Comparison of ENCODE assay signal across 19 cellular contexts in the genomic region with DNA sequence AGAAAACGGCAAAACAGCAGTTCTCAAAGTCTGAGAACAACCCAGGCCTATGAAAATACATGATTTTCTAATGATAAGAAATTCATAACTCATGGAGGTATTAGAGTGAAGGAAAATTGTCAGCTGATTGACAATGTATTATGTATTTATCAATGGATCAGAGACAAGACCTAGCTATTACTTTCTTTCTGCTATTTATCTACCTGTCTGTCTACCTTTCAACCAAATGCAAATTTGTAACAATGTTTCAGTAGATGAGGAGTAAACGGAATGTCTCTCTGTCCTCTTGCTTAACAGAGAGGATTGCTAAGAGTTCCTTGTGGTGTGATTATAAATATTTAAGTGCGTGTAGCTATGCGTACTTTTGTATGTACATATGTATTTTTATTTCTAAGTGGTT.
DNase-seq lines count a peak whose midpoint lies in the region; ATAC-seq and TF ChIP-seq lines count a peak whose summit lies in the region.
"Had no signal": no experiment of that assay in that cellular context is flagged by ENCODE, and none has a peak within 500 bp of the region (broad histone marks: within the 10 kb centered on the region; RNA-seq: fewer than 3 reads in every experiment).

No MANE protein-coding gene starts in this region.

- POLR2A ChIA-PET in WTC11 (lab: Charles Lee): no interaction called here

- peak overlapping the region; percentile 77; the same call in 1 of the 2 replicates for H3K27ac Mint-ChIP-seq in WTC11
- H3K27ac Mint-ChIP-seq: B cell; CD4-positive, alpha-beta T cell; CD8-positive, alpha-beta T cell had no signal

- H3K79me2 ChIP-seq in OCI-LY3 (ENCODE audit: low read length): no peaks in the 10 kb centered on the region

- H3K4me2 ChIP-seq in OCI-LY3 (ENCODE audit: low read length): peak overlapping the region; percentile 13
- H3K4me2 ChIP-seq: A549 had no signal

- H3K27me3 ChIP-seq in OCI-LY3 (ENCODE audit: low read depth, low read length): no peaks in the 10 kb centered on the region
- H3K27me3 ChIP-seq: BLaER1 treated with 17β-estradiol and CSF1 and Interleukin-3, amounts not matched to agents 10 nM and 100 nM had no signal

- H3K9me3 ChIP-seq in OCI-LY3 (ENCODE audit: insufficient read depth, low read length): no peaks in the 10 kb centered on the region
- H3K9me3 ChIP-seq: A549; BLaER1 treated with 17β-estradiol and CSF1 and Interleukin-3, amounts not matched to agents 10 nM and 100 nM; Caco-2 had no signal

- peaks cover 6% of the 10 kb centered on the region; the same call in 1 of the 2 replicates for H3K9me3 Mint-ChIP-seq in WTC11

- no peak overlapping the region for H3K27ac ChIP-seq in OCI-LY3 (ENCODE audit: low read length)
- H3K27ac ChIP-seq: A549; BLaER1 treated with 17β-estradiol and CSF1 and Interleukin-3, amounts not matched to agents 10 nM and 100 nM; C4-2B had no signal

- no peaks in the 10 kb centered on the region for H3K36me3 ChIP-seq in OCI-LY3 (replicated peaks; ENCODE audit: low read depth, low read length)
- H3K36me3 ChIP-seq: BLaER1 treated with 17β-estradiol and CSF1 and Interleukin-3, amounts not matched to agents 10 nM and 100 nM had no signal

- no peaks in the 10 kb centered on the region for H4K20me1 ChIP-seq in OCI-LY3 (ENCODE audit: insufficient read depth, low read length)
- H4K20me1 ChIP-seq: BLaER1 treated with 17β-estradiol and CSF1 and Interleukin-3, amounts not matched to agents 10 nM and 100 nM had no signal

- TF ChIP-seq CTCF in OCI-LY3 (IDR thresholded peaks at IDR 0.05; ENCODE audit: low read depth, low read length) (no peak), WTC11 (IDR thresholded peaks at IDR 0.05) (no peak)

- H3K4me3 ChIP-seq in OCI-LY3 (ENCODE audit: low read length): no peak overlapping the region
- H3K4me3 ChIP-seq: A549; BLaER1 treated with 17β-estradiol and CSF1 and Interleukin-3, amounts not matched to agents 10 nM and 100 nM; GM12878 had no signal

- H3K4me3 Mint-ChIP-seq in WTC11: no peak overlapping the region
- H3K4me3 Mint-ChIP-seq: B cell; CD4-positive, alpha-beta T cell; CD8-positive, alpha-beta T cell had no signal

- no peak overlapping the region for H3K9ac ChIP-seq in OCI-LY3 (ENCODE audit: low read length)
- H3K9ac ChIP-seq: BLaER1 treated with 17β-estradiol and CSF1 and Interleukin-3, amounts not matched to agents 10 nM and 100 nM had no signal

- CTCF ChIA-PET in WTC11 (lab: Charles Lee): interaction anchor here (0.6 kb wide), 1 partner anchor 291 kb away, joined by 3 read pairs; no protein-coding TSS in a partner anchor

- H2AFZ ChIP-seq in OCI-LY3 (ENCODE audit: low read depth, low read length): peak overlapping the region; percentile 47

- no peaks in the 10 kb centered on the region for H3K27me3 Mint-ChIP-seq in WTC11 (ENCODE audit: low read depth)
- H3K27me3 Mint-ChIP-seq: B cell; CD4-positive, alpha-beta T cell had no signal

- ATAC-seq in WTC11: no peak
- no peak for ATAC-seq in HG02973 (IDR thresholded peaks at IDR 0.05; ENCODE audit: unreplicated experiment)
- no peak for ATAC-seq in HG02678 (IDR thresholded peaks at IDR 0.05; ENCODE audit: unreplicated experiment)
- ATAC-seq: A549; CD8-positive, alpha-beta T cell had no signal

- H3K4me1 Mint-ChIP-seq in WTC11: peaks cover 27% of the 10 kb centered on the region
- H3K4me1 Mint-ChIP-seq: B cell had no signal

- H3K4me1 ChIP-seq in OCI-LY3 (ENCODE audit: low read length): peaks cover 16% of the 10 kb centered on the region
- H3K4me1 ChIP-seq: A549, Caco-2 had no signal

- no peaks in the 10 kb centered on the region for H3K36me3 Mint-ChIP-seq in WTC11
- H3K36me3 Mint-ChIP-seq: CD8-positive, alpha-beta T cell had no signal

- DNase-seq in WTC11 (ENCODE audit: low spot score) (no peak), A172 (ENCODE audit: low spot score) (no peak)
- DNase-seq: 8988T; AML-193; Caco-2; Calu3; CD4-positive, alpha-beta T cell; CD8-positive, alpha-beta T cell; DMS79 treated with DMSO at 0.1 percent for 48 hours; EL; GDM1 had no signal

TF ChIP-seq in WTC11, 78 proteins besides CTCF, POLR2A, EP300 and RAD21:
- TF ChIP-seq, protein P1, sequence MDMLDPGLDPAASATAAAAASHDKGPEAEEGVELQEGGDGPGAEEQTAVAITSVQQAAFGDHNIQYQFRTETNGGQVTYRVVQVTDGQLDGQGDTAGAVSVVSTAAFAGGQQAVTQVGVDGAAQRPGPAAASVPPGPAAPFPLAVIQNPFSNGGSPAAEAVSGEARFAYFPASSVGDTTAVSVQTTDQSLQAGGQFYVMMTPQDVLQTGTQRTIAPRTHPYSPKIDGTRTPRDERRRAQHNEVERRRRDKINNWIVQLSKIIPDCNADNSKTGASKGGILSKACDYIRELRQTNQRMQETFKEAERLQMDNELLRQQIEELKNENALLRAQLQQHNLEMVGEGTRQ (CRISPR knock-in tag; IDR thresholded peaks at IDR 0.05): no peak
- TF ChIP-seq ZNF416 (CRISPR knock-in tag; IDR thresholded peaks at IDR 0.05): no peak
- TF ChIP-seq NFATC4 (CRISPR knock-in tag; IDR thresholded peaks at IDR 0.05): no peak
- no peak for TF ChIP-seq NFYB (CRISPR knock-in tag; conservative IDR thresholded peaks at IDR 0.05; ENCODE audit: low read depth)
- no peak for TF ChIP-seq GABPB1 (CRISPR knock-in tag; IDR thresholded peaks at IDR 0.05)
